In the genomic region with DNA sequence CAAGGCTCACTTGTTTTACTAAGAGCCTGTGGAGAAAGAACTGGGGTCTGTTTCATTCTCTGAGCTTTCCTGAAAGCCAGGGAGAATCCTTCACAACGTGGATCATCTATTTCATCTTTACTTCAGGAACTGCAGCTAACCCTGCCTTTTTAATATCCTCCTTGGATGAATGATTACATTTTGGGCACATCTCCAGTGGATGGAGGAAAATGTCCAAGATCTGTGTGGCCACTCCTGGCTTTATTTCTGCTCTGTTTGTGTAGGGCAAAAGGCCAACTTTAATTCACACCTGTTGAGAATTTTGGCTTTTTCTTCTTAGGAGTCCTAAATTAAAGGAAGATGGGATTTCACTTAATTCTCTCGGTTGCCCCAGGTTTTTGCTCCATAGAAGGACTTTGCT, we compare ENCODE assay signal across 8 cellular contexts.
"Had no signal": no experiment of that assay in that cellular context is flagged by ENCODE, and none has a peak within 500 bp of the region (broad histone marks: within the 10 kb centered on the region; RNA-seq: fewer than 3 reads in every experiment).

No MANE protein-coding gene starts in this region.

- DNase-seq: GM23248, GOT3, HFFc6, KBM-7 had no signal

- H3K36me3 ChIP-seq: HAP-1 had no signal

- H3K4me1 ChIP-seq: HAP-1 had no signal

- ATAC-seq: HCT116, HepG2 had no signal

- H3K4me3 ChIP-seq: GM23248, HAP-1 had no signal

- H3K9me3 ChIP-seq: HAP-1 had no signal

- H3K27ac ChIP-seq: GM23248, HL-60 had no signal
